Comparison of ENCODE assay signal across 27 cellular contexts in genomic region chr13:64538711-64539110, GRCh38.
"Had no signal": no experiment of that assay in that cellular context is flagged by ENCODE, and none has a peak within 500 bp of the region (broad histone marks: within the 10 kb centered on the region; RNA-seq: fewer than 3 reads in every experiment).

No MANE protein-coding gene starts in this region.

- H3K4me2 ChIP-seq: hepatocyte had no signal

- H2AFZ ChIP-seq: hepatocyte had no signal

- ATAC-seq: activated T-cell treated with anti-CD3 and anti-CD28 coated beads, Interleukin-2, amount 50 U/mL, for 4 hours; left lung; naive thymus-derived CD4-positive, alpha-beta T cell; right lobe of liver; stimulated activated effector memory CD8-positive, alpha-beta T cell treated with anti-CD3 and anti-CD28 coated beads, Interleukin-12 subunit alpha, Interleukin-12 subunit beta, amount 100 ng/mL, for 72 hours had no signal

- H3K36me3 ChIP-seq: left lung, right lobe of liver, uterus had no signal

- H3K4me3 ChIP-seq: hepatocyte, left lung, lung, right lobe of liver, testis, uterus had no signal

- H3K9me3 ChIP-seq: left lung, right lobe of liver, testis, uterus had no signal

- H3K27ac ChIP-seq: hepatocyte, left lung, right lobe of liver, testis, uterus had no signal

- H3K4me1 ChIP-seq: left lung, right lobe of liver, testis, uterus had no signal

- H3K79me2 ChIP-seq: hepatocyte had no signal

- H3K27me3 ChIP-seq: hepatocyte, left lung, right lobe of liver, testis, uterus had no signal

- DNase-seq: activated CD4-positive, alpha-beta T cell treated with anti-CD3 and anti-CD28 coated beads for 4 hours; activated CD4-positive, alpha-beta T cell treated with anti-CD3 and anti-CD28 coated beads, Interleukin-2, amount 50 U/mL, for 48 hours; activated CD4-positive, CD25-positive, alpha-beta regulatory T cell; activated CD8-positive, alpha-beta memory T cell treated with anti-CD3 and anti-CD28 coated beads, Interleukin-2, amount 50 U/mL, for 48 hours; activated naive CD4-positive, alpha-beta T cell treated with anti-CD3 and anti-CD28 coated beads for 36 hours; activated naive CD8-positive, alpha-beta T cell treated with anti-CD3 and anti-CD28 coated beads, Interleukin-2, amount 10 ng/mL, durations not matched to agents 7 days and 5 days; activated T-cell treated with anti-CD3 and anti-CD28 coated beads, Interleukin-2, amount 50 U/mL, for 4 hours; amygdala; cortex of kidney; endodermal cell; foreskin melanocyte; glutamatergic neuron; immature natural killer cell; kidney glomerular epithelial cell; left lung; naive thymus-derived CD4-positive, alpha-beta T cell; occipital lobe; posterior cingulate gyrus; right lobe of liver; small intestine; stimulated activated CD4-positive, alpha-beta T cell treated with anti-CD3 and anti-CD28 coated beads, Interleukin-2, amount 100 ng/mL, for 24 hours; testis; trophoblast cell; uterus had no signal
